In the genomic region with DNA sequence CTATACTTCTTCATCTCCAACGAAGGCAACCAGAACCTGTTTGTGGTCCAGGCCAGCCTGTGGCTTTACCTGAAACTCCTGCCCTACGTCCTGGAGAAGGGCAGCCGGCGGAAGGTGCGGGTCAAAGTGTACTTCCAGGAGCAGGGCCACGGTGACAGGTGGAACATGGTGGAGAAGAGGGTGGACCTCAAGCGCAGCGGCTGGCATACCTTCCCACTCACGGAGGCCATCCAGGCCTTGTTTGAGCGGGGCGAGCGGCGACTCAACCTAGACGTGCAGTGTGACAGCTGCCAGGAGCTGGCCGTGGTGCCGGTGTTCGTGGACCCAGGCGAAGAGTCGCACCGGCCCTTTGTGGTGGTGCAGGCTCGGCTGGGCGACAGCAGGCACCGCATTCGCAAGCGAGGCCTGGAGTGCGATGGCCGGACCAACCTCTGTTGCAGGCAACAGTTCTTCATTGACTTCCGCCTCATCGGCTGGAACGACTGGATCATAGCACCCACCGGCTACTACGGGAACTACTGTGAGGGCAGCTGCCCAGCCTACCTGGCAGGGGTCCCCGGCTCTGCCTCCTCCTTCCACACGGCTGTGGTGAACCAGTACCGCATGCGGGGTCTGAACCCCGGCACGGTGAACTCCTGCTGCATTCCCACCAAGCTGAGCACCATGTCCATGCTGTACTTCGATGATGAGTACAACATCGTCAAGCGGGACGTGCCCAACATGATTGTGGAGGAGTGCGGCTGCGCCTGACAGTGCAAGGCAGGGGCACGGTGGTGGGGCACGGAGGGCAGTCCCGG, we compare ENCODE assay signal across 1 cellular context.
A peak's percentile ranks its signal among the peaks of the same experiment; 100 is the strongest.
TF ChIP-seq lines count a peak whose summit lies in the region.

No MANE protein-coding gene starts in this region.

TF ChIP-seq in WTC11, 78 proteins besides CTCF, POLR2A, EP300 and RAD21 (continued from another document):
- TF ChIP-seq, protein P1, sequence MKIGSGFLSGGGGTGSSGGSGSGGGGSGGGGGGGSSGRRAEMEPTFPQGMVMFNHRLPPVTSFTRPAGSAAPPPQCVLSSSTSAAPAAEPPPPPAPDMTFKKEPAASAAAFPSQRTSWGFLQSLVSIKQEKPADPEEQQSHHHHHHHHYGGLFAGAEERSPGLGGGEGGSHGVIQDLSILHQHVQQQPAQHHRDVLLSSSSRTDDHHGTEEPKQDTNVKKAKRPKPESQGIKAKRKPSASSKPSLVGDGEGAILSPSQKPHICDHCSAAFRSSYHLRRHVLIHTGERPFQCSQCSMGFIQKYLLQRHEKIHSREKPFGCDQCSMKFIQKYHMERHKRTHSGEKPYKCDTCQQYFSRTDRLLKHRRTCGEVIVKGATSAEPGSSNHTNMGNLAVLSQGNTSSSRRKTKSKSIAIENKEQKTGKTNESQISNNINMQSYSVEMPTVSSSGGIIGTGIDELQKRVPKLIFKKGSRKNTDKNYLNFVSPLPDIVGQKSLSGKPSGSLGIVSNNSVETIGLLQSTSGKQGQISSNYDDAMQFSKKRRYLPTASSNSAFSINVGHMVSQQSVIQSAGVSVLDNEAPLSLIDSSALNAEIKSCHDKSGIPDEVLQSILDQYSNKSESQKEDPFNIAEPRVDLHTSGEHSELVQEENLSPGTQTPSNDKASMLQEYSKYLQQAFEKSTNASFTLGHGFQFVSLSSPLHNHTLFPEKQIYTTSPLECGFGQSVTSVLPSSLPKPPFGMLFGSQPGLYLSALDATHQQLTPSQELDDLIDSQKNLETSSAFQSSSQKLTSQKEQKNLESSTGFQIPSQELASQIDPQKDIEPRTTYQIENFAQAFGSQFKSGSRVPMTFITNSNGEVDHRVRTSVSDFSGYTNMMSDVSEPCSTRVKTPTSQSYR (CRISPR knock-in tag; IDR thresholded peaks at IDR 0.05), result no peak
- TF ChIP-seq ETV6 (CRISPR knock-in tag; IDR thresholded peaks at IDR 0.05) (no peak), RELA (CRISPR knock-in tag; IDR thresholded peaks at IDR 0.05; ENCODE audit: borderline replicate concordance) (no peak), MYBL2 (CRISPR knock-in tag; IDR thresholded peaks at IDR 0.05) (no peak), ZNF396 (CRISPR knock-in tag; IDR thresholded peaks at IDR 0.05; ENCODE audit: borderline replicate concordance) (no peak), ZNF232 (CRISPR knock-in tag; IDR thresholded peaks at IDR 0.05) (no peak), FOXJ3 (CRISPR knock-in tag; IDR thresholded peaks at IDR 0.05; ENCODE audit: borderline replicate concordance) (no peak), TP53 (CRISPR knock-in tag; IDR thresholded peaks at IDR 0.05) (0 out of 2 replicates have a peak, but pooled peaks have one; percentile 58), NR3C1 (CRISPR knock-in tag; conservative IDR thresholded peaks at IDR 0.05; ENCODE audit: low read depth) (no peak)
- TF ChIP-seq, protein P2, sequence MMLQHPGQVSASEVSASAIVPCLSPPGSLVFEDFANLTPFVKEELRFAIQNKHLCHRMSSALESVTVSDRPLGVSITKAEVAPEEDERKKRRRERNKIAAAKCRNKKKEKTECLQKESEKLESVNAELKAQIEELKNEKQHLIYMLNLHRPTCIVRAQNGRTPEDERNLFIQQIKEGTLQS (CRISPR knock-in tag; conservative IDR thresholded peaks at IDR 0.05), result 0 out of 2 replicates have a peak, but pooled peaks have one; percentile 63
- TF ChIP-seq, protein P3, sequence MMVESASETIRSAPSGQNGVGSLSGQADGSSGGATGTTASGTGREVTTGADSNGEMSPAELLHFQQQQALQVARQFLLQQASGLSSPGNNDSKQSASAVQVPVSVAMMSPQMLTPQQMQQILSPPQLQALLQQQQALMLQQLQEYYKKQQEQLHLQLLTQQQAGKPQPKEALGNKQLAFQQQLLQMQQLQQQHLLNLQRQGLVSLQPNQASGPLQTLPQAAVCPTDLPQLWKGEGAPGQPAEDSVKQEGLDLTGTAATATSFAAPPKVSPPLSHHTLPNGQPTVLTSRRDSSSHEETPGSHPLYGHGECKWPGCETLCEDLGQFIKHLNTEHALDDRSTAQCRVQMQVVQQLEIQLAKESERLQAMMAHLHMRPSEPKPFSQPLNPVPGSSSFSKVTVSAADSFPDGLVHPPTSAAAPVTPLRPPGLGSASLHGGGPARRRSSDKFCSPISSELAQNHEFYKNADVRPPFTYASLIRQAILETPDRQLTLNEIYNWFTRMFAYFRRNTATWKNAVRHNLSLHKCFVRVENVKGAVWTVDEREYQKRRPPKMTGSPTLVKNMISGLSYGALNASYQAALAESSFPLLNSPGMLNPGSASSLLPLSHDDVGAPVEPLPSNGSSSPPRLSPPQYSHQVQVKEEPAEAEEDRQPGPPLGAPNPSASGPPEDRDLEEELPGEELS (CRISPR knock-in tag; IDR thresholded peaks at IDR 0.05), result no peak
